ENCODE assay signal across 1 cellular context in the genomic region with DNA sequence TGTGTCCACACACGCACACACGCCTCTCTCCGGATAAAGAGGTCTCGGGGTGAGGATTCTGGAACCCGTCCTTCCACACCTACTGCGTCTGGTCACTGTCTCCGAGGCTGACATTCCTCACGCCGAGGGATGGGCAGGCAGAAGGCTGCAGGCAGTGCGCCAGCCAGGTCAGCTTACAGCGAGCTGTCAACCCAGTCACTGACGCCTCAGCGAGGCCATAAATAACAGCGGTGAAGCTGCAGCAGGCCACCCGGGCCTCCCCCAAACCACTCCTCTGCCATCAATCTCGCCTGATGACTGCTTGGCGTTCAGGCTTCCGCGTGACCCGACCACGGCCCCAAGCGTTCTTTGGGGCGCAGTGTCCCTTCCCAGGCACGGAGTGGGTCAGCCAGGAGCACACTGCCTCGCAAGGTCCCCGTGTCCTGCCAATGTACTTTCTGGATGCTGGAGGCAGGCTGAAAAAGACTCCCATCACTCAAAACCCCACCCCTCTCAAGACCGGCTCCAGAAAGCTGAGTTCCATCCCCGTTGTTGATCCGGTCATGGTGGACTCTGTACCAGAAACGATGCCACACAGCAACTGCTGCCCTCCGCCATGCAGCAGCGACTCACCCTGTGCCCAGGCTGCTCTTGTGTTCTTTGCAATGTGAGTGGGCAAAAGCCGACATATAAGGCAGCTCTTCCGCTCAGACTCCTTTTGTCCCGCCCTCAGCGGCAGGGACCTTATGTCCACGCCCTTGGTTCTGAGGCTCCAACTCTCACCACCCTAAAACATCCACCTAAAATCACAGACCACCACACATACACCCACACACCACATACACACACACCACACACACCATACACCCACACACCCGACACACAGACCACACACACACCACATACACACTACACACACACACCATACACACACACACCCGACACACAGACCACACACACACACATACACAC.
TF ChIP-seq lines count a peak whose summit lies in the region.

No MANE protein-coding gene starts in this region.

TF ChIP-seq in HepG2, 621 proteins besides CTCF, POLR2A, EP300 and RAD21 (continues in another document):
- TF ChIP-seq TBP (CRISPR knock-in tag; IDR thresholded peaks at IDR 0.05) (no peak), SALL1 (CRISPR knock-in tag; IDR thresholded peaks at IDR 0.05) (peak; percentile 38; the same call in 1 of the 2 replicates), ZMYM4 (CRISPR knock-in tag; IDR thresholded peaks at IDR 0.05) (peak; percentile 35; the same call in 1 of the 2 replicates), ZBTB38 (CRISPR knock-in tag; IDR thresholded peaks at IDR 0.05) (peak; percentile 78), POGZ (CRISPR knock-in tag; IDR thresholded peaks at IDR 0.05) (no peak; the same call in 1 of the 2 replicates), EHMT2 (IDR thresholded peaks at IDR 0.05; ENCODE audit: borderline replicate concordance, low read depth, low read length) (no peak), XRCC5 (optimal IDR thresholded peaks at IDR 0.05; ENCODE audit: low read length) (peak; percentile 23), MXD4 (CRISPR knock-in tag; IDR thresholded peaks at IDR 0.05) (no peak), HDAC2 (CRISPR knock-in tag; IDR thresholded peaks at IDR 0.05) (0 out of 2 replicates have a peak, but pooled peaks have one; percentile 37), HCFC1 (IDR thresholded peaks at IDR 0.05; ENCODE audit: low read depth, low read length) (no peak), AHR (CRISPR knock-in tag; IDR thresholded peaks at IDR 0.05) (0 out of 2 replicates have a peak, but pooled peaks have one; percentile 27), LCORL (IDR thresholded peaks at IDR 0.05) (no peak), LCORL (CRISPR knock-in tag; IDR thresholded peaks at IDR 0.05) (peak; percentile 64), FOXC1 (CRISPR knock-in tag; IDR thresholded peaks at IDR 0.05; ENCODE audit: borderline replicate concordance) (0 out of 2 replicates have a peak, but pooled peaks have one; percentile 25), ZNF354B (CRISPR knock-in tag; IDR thresholded peaks at IDR 0.05) (no peak), NFE2L1 (CRISPR knock-in tag; IDR thresholded peaks at IDR 0.05; ENCODE audit: borderline replicate concordance) (no peak), SSRP1 (CRISPR knock-in tag; IDR thresholded peaks at IDR 0.05) (no peak), MAZ (IDR thresholded peaks at IDR 0.05; ENCODE audit: borderline replicate concordance, low read depth, low read length) (no peak), MAZ (CRISPR knock-in tag; IDR thresholded peaks at IDR 0.05; ENCODE audit: low read depth) (no peak), ELF3 (CRISPR knock-in tag; IDR thresholded peaks at IDR 0.05) (no peak), ZNF792 (CRISPR knock-in tag; IDR thresholded peaks at IDR 0.05) (0 out of 2 replicates have a peak, but pooled peaks have one; percentile 17)
- TF ChIP-seq, protein P1, sequence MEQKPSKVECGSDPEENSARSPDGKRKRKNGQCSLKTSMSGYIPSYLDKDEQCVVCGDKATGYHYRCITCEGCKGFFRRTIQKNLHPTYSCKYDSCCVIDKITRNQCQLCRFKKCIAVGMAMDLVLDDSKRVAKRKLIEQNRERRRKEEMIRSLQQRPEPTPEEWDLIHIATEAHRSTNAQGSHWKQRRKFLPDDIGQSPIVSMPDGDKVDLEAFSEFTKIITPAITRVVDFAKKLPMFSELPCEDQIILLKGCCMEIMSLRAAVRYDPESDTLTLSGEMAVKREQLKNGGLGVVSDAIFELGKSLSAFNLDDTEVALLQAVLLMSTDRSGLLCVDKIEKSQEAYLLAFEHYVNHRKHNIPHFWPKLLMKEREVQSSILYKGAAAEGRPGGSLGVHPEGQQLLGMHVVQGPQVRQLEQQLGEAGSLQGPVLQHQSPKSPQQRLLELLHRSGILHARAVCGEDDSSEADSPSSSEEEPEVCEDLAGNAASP (CRISPR knock-in tag; IDR thresholded peaks at IDR 0.05; ENCODE audit: borderline replicate concordance) = peak; percentile 48; the same call in 1 of the 2 replicates
- TF ChIP-seq, protein P2, sequence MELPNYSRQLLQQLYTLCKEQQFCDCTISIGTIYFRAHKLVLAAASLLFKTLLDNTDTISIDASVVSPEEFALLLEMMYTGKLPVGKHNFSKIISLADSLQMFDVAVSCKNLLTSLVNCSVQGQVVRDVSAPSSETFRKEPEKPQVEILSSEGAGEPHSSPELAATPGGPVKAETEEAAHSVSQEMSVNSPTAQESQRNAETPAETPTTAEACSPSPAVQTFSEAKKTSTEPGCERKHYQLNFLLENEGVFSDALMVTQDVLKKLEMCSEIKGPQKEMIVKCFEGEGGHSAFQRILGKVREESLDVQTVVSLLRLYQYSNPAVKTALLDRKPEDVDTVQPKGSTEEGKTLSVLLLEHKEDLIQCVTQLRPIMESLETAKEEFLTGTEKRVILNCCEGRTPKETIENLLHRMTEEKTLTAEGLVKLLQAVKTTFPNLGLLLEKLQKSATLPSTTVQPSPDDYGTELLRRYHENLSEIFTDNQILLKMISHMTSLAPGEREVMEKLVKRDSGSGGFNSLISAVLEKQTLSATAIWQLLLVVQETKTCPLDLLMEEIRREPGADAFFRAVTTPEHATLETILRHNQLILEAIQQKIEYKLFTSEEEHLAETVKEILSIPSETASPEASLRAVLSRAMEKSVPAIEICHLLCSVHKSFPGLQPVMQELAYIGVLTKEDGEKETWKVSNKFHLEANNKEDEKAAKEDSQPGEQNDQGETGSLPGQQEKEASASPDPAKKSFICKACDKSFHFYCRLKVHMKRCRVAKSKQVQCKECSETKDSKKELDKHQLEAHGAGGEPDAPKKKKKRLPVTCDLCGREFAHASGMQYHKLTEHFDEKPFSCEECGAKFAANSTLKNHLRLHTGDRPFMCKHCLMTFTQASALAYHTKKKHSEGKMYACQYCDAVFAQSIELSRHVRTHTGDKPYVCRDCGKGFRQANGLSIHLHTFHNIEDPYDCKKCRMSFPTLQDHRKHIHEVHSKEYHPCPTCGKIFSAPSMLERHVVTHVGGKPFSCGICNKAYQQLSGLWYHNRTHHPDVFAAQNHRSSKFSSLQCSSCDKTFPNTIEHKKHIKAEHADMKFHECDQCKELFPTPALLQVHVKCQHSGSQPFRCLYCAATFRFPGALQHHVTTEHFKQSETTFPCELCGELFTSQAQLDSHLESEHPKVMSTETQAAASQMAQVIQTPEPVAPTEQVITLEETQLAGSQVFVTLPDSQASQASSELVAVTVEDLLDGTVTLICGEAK (IDR thresholded peaks at IDR 0.05) = no peak
- TF ChIP-seq, protein P2 (CRISPR knock-in tag; IDR thresholded peaks at IDR 0.05) = no peak
- TF ChIP-seq, protein P3, sequence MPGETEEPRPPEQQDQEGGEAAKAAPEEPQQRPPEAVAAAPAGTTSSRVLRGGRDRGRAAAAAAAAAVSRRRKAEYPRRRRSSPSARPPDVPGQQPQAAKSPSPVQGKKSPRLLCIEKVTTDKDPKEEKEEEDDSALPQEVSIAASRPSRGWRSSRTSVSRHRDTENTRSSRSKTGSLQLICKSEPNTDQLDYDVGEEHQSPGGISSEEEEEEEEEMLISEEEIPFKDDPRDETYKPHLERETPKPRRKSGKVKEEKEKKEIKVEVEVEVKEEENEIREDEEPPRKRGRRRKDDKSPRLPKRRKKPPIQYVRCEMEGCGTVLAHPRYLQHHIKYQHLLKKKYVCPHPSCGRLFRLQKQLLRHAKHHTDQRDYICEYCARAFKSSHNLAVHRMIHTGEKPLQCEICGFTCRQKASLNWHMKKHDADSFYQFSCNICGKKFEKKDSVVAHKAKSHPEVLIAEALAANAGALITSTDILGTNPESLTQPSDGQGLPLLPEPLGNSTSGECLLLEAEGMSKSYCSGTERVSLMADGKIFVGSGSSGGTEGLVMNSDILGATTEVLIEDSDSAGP (CRISPR knock-in tag; IDR thresholded peaks at IDR 0.05; ENCODE audit: borderline replicate concordance) = 0 out of 2 replicates have a peak, but pooled peaks have one; percentile 50
- TF ChIP-seq, protein P4, sequence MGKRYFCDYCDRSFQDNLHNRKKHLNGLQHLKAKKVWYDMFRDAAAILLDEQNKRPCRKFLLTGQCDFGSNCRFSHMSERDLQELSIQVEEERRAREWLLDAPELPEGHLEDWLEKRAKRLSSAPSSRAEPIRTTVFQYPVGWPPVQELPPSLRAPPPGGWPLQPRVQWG (CRISPR knock-in tag; IDR thresholded peaks at IDR 0.05; ENCODE audit: borderline replicate concordance, low read depth) = no peak
- TF ChIP-seq, protein P5, sequence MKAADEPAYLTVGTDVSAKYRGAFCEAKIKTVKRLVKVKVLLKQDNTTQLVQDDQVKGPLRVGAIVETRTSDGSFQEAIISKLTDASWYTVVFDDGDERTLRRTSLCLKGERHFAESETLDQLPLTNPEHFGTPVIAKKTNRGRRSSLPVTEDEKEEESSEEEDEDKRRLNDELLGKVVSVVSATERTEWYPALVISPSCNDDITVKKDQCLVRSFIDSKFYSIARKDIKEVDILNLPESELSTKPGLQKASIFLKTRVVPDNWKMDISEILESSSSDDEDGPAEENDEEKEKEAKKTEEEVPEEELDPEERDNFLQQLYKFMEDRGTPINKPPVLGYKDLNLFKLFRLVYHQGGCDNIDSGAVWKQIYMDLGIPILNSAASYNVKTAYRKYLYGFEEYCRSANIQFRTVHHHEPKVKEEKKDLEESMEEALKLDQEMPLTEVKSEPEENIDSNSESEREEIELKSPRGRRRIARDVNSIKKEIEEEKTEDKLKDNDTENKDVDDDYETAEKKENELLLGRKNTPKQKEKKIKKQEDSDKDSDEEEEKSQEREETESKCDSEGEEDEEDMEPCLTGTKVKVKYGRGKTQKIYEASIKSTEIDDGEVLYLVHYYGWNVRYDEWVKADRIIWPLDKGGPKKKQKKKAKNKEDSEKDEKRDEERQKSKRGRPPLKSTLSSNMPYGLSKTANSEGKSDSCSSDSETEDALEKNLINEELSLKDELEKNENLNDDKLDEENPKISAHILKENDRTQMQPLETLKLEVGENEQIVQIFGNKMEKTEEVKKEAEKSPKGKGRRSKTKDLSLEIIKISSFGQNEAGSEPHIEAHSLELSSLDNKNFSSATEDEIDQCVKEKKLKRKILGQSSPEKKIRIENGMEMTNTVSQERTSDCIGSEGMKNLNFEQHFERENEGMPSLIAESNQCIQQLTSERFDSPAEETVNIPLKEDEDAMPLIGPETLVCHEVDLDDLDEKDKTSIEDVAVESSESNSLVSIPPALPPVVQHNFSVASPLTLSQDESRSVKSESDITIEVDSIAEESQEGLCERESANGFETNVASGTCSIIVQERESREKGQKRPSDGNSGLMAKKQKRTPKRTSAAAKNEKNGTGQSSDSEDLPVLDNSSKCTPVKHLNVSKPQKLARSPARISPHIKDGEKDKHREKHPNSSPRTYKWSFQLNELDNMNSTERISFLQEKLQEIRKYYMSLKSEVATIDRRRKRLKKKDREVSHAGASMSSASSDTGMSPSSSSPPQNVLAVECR (CRISPR knock-in tag; IDR thresholded peaks at IDR 0.05; ENCODE audit: borderline replicate concordance) = no peak; the same call in 1 of the 2 replicates
- TF ChIP-seq, protein P6, sequence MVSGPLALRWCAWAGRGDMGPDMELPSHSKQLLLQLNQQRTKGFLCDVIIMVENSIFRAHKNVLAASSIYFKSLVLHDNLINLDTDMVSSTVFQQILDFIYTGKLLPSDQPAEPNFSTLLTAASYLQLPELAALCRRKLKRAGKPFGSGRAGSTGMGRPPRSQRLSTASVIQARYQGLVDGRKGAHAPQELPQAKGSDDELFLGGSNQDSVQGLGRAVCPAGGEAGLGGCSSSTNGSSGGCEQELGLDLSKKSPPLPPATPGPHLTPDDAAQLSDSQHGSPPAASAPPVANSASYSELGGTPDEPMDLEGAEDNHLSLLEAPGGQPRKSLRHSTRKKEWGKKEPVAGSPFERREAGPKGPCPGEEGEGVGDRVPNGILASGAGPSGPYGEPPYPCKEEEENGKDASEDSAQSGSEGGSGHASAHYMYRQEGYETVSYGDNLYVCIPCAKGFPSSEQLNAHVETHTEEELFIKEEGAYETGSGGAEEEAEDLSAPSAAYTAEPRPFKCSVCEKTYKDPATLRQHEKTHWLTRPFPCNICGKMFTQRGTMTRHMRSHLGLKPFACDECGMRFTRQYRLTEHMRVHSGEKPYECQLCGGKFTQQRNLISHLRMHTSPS (CRISPR knock-in tag; IDR thresholded peaks at IDR 0.05; ENCODE audit: low read depth) = peak; percentile 93
